Comparison of ENCODE assay signal across 10 cellular contexts in the genomic region with DNA sequence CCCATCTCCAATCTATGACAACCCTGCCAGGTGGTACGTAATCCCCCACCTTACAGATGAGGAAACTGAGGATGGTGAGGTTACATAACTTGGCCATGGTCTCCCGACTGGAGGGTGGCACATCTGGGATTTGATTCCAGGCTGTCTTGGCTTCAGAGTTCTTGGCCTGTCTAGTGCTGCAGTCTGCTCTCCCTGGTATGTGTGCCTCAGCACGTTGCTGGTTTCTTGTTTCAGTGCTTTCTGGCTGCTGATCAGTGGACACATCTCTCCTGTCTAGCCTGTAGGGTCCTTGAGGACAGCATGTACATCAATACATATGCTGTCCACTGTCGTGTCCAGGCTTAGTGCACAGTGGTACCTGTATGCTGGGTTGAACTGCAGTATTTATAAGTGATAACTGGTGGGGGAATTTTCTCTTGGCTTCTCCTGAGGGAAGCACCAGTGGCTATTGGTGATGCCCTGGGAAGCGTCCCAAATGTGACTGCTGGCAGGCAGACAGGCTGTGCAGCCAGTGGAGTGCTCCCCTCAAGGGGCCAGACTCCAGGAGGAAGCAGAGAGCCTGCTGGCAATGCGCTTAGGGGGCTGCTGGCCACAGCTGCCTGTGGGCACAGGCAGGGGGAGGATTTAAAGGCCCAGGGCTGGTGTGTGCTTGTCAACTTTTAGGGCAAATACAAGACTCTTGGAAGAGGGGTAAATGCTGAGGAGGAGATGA. TPM values are rescaled to one million over a fixed set of nuclear protein-coding genes. Genes with fewer than 3 reads are reported as not detected.
DNase-seq lines count a peak whose midpoint lies in the region; ATAC-seq, FAIRE-seq and TF ChIP-seq lines count a peak whose summit lies in the region.
"Had no signal": no experiment of that assay in that cellular context is flagged by ENCODE, and none has a peak within 500 bp of the region (broad histone marks: within the 10 kb centered on the region; RNA-seq: fewer than 3 reads in every experiment).

No MANE protein-coding gene starts in this region.

- DNase-seq in activated CD8-positive, alpha-beta memory T cell treated with anti-CD3 and anti-CD28 coated beads, Interleukin-2, amount 50 U/mL, for 48 hours: peak; percentile 55
- DNase-seq in activated CD8-positive, alpha-beta memory T cell treated with anti-CD3 and anti-CD28 coated beads, Interleukin-2, amount 50 U/mL, for 4 hours: no peak
- DNase-seq in activated naive CD8-positive, alpha-beta T cell treated with anti-CD3 and anti-CD28 coated beads for 36 hours: no peak
- peak; percentile 69 for DNase-seq in islet precursor cell
- peak; percentile 59 for DNase-seq in superior temporal gyrus (ENCODE audit: extremely low spot score)
- no peak for DNase-seq in kidney
- DNase-seq in NOMO-1 treated with dmso at 0.1 percent for 144 hours (lab: John Stamatoyannopoulos, UW; ENCODE audit: unreplicated experiment): no peak
- DNase-seq: NCI-H524 treated with DMSO at 0.1 percent for 48 hours had no signal

- H3K27ac ChIP-seq in kidney (ENCODE audit: low read depth in 2 of 2, low read length in 2 of 2): no peak overlapping the region
- H3K27ac ChIP-seq: C4-2B had no signal

- no peaks in the 10 kb centered on the region for H3K9me3 Mint-ChIP-seq in activated naive CD8-positive, alpha-beta T cell treated with anti-CD3 and anti-CD28 coated beads for 36 hours

- H3K4me1 ChIP-seq in kidney (ENCODE audit: control insufficient read depth in 1 of 2, insufficient read depth in 1 of 2, low read depth in 1 of 2, low read length in 2 of 2): peaks cover 17 to 21% of the 10 kb centered on the region in 2 donors

- peaks cover 0 to 13% of the 10 kb centered on the region in 2 donors for H3K36me3 ChIP-seq in kidney (ENCODE audit: control insufficient read depth in 1 of 2, insufficient read depth in 2 of 2, low read length in 2 of 2)

- H3K36me3 Mint-ChIP-seq in activated naive CD8-positive, alpha-beta T cell treated with anti-CD3 and anti-CD28 coated beads for 36 hours: peaks cover 2% of the 10 kb centered on the region

- FAIRE-seq in kidney (lab: Jason Lieb, UNC): no peak

- peak overlapping the region; percentile 85 for H3K27ac Mint-ChIP-seq in activated naive CD8-positive, alpha-beta T cell treated with anti-CD3 and anti-CD28 coated beads for 36 hours

- H3K9me3 ChIP-seq in kidney (ENCODE audit: control insufficient read depth in 1 of 2, low read length in 2 of 2): no peaks in the 10 kb centered on the region

- intact Hi-C loops in kidney (cut with DNase I): no loop called here

- H3K4me1 Mint-ChIP-seq in activated naive CD8-positive, alpha-beta T cell treated with anti-CD3 and anti-CD28 coated beads for 36 hours: peaks cover 23% of the 10 kb centered on the region

- no peak overlapping the region for H3K4me3 ChIP-seq in kidney (ENCODE audit: low read length in 2 of 2)

- no peaks in the 10 kb centered on the region for H3K27me3 Mint-ChIP-seq in activated naive CD8-positive, alpha-beta T cell treated with anti-CD3 and anti-CD28 coated beads for 36 hours

- H3K9ac ChIP-seq in kidney (ENCODE audit: low read length in 2 of 2): no peak overlapping the region

- no peak overlapping the region for H3K4me3 Mint-ChIP-seq in activated naive CD8-positive, alpha-beta T cell treated with anti-CD3 and anti-CD28 coated beads for 36 hours

- no peak for TF ChIP-seq CTCF in kidney (IDR thresholded peaks at IDR 0.05; ENCODE audit: borderline replicate concordance, extremely low read depth, insufficient read depth)

- no peak for ATAC-seq in GM21515 (IDR thresholded peaks at IDR 0.05; ENCODE audit: unreplicated experiment)

RNA-seq across cellular contexts. Expression of gene CTRL, which starts 14.4 kb away (rescaled TPM):
- total RNA-seq in activated naive CD8-positive, alpha-beta T cell treated with anti-CD3 and anti-CD28 coated beads for 36 hours: 1 to 10 TPM; 6.2 to 6.8 TPM
- total RNA-seq in kidney: 0.69 TPM
- not detected for polyA plus RNA-seq in kidney (ENCODE audit: insufficient read depth, low read depth, low replicate concordance)

RNA-seq across cellular contexts. Expression of gene PSMB10, which starts 19.4 kb away (rescaled TPM):
- total RNA-seq in activated naive CD8-positive, alpha-beta T cell treated with anti-CD3 and anti-CD28 coated beads for 36 hours: 100 to 1,000 TPM; 220 to 235 TPM
- total RNA-seq in kidney: 78.6 TPM
- polyA plus RNA-seq in kidney (ENCODE audit: insufficient read depth, low read depth, low replicate concordance): 76.4 TPM

RNA-seq across cellular contexts. Expression of gene PSKH1, which starts 24.2 kb away (rescaled TPM):
- 10 to 100 TPM in 1 of 2 experiments, 1 to 10 TPM in 1; 9.9 to 10.6 TPM for total RNA-seq in activated naive CD8-positive, alpha-beta T cell treated with anti-CD3 and anti-CD28 coated beads for 36 hours
- 33.2 TPM for total RNA-seq in kidney
- polyA plus RNA-seq in kidney (ENCODE audit: insufficient read depth, low read depth, low replicate concordance): 23.6 TPM

RNA-seq across cellular contexts. Expression of gene LCAT, which starts 26.6 kb away (rescaled TPM):
- 10 to 100 TPM; 11.3 to 11.4 TPM for total RNA-seq in activated naive CD8-positive, alpha-beta T cell treated with anti-CD3 and anti-CD28 coated beads for 36 hours
- 27.4 TPM for total RNA-seq in kidney
- polyA plus RNA-seq in kidney (ENCODE audit: insufficient read depth, low read depth, low replicate concordance): 10.2 TPM

RNA-seq across cellular contexts. Expression of gene NRN1L, which starts 32.6 kb away (rescaled TPM):
- not detected for total RNA-seq in activated naive CD8-positive, alpha-beta T cell treated with anti-CD3 and anti-CD28 coated beads for 36 hours
- total RNA-seq in kidney: 1.1 TPM
- 1.2 TPM for polyA plus RNA-seq in kidney (ENCODE audit: insufficient read depth, low read depth, low replicate concordance)

Comparison
In these comparisons a context has a peak if more than half of its experiments do, and no peak if none do; other contexts are left out.
1. DNase-seq: peak in activated CD8-positive, alpha-beta memory T cell treated with anti-CD3 and anti-CD28 coated beads, Interleukin-2, amount 50 U/mL, for 48 hours (single experiment), islet precursor cell (single experiment) and superior temporal gyrus (single experiment); none in activated CD8-positive, alpha-beta memory T cell treated with anti-CD3 and anti-CD28 coated beads, Interleukin-2, amount 50 U/mL, for 4 hours (single experiment), activated naive CD8-positive, alpha-beta T cell treated with anti-CD3 and anti-CD28 coated beads for 36 hours (single experiment), kidney (single experiment) and NOMO-1 treated with dmso at 0.1 percent for 144 hours (single experiment).